In genomic region chr16:49439050-49439449, GRCh38 we compare ENCODE assay signal across 17 cellular contexts.
DNase-seq lines count a peak whose midpoint lies in the region; ATAC-seq, FAIRE-seq and TF ChIP-seq lines count a peak whose summit lies in the region.
"Had no signal": no experiment of that assay in that cellular context is flagged by ENCODE, and none has a peak within 500 bp of the region (broad histone marks: within the 10 kb centered on the region; RNA-seq: fewer than 3 reads in every experiment).

No MANE protein-coding gene starts in this region.

- no peak overlapping the region for H4K91ac ChIP-seq in neuronal stem cell (ENCODE audit: low read depth, low read length, poor library complexity)

- peak overlapping the region; percentile 92 for H3K27ac Mint-ChIP-seq in endothelial cell (ENCODE audit: unreplicated experiment)
- H3K27ac Mint-ChIP-seq: GM23338, H9 had no signal

- no peak overlapping the region for H3K14ac ChIP-seq in neuronal stem cell (ENCODE audit: low read length)

- no peak overlapping the region for H3K4me2 ChIP-seq in HepG2 (ENCODE audit: low read depth, low read length)
- H3K4me2 ChIP-seq in neuronal stem cell (ENCODE audit: insufficient read depth, low read length, poor library complexity, severe bottlenecking): no peak overlapping the region
- H3K4me2 ChIP-seq: GM23338 had no signal

- no peak overlapping the region for H3K23ac ChIP-seq in neuronal stem cell (ENCODE audit: low read depth, low read length, poor library complexity)

- H3K4ac ChIP-seq in neuronal stem cell (ENCODE audit: low read length): no peak overlapping the region

- in situ Hi-C loops in HepG2 (cut with HindIII; ENCODE audit: extremely low pct_ligation_motif_present, low pct_unique_long_range_greater_than_20kb): no loop called here

- H3K27ac ChIP-seq in liver (ENCODE audit: low read depth in 1 of 2, low read length in 2 of 2) (no peak overlapping the region), HepG2 (ENCODE audit: extremely low read length, insufficient read depth, low read length) (no peak overlapping the region), neuronal stem cell (replicated peaks; ENCODE audit: low read length) (peak overlapping the region; percentile 9), Peyer's patch (no peak overlapping the region)
- H3K27ac ChIP-seq: C4-2B had no signal

- POLR2A ChIA-PET in HepG2 (lab: Yijun Ruan, JAX): no interaction called here

- no peak overlapping the region for H3K18ac ChIP-seq in neuronal stem cell (ENCODE audit: low read length)

- H2AK5ac ChIP-seq in neuronal stem cell (ENCODE audit: low read depth, low read length): no peak overlapping the region

- no peak overlapping the region for H3K4me3 Mint-ChIP-seq in endothelial cell (ENCODE audit: unreplicated experiment)
- H3K4me3 Mint-ChIP-seq: CD4-positive, alpha-beta memory T cell; GM23338; H9 had no signal

- TF ChIP-seq CTCF in liver (IDR thresholded peaks at IDR 0.05; ENCODE audit: low read depth, low read length, missing input control): no peak
- TF ChIP-seq CTCF in HepG2 (CRISPR knock-in tag; IDR thresholded peaks at IDR 0.05): no peak
- TF ChIP-seq CTCF in endothelial cell (IDR thresholded peaks at IDR 0.05; ENCODE audit: unreplicated experiment): no peak
- TF ChIP-seq CTCF in Peyer's patch (IDR thresholded peaks at IDR 0.05): no peak

- no peak for TF ChIP-seq POLR2A in HepG2 (IDR thresholded peaks at IDR 0.05; ENCODE audit: insufficient read depth in 1 of 2, low read depth in 2 of 2, low read length in 2 of 2)
- no peak for TF ChIP-seq POLR2A in Peyer's patch (IDR thresholded peaks at IDR 0.05)

- H2BK15ac ChIP-seq in neuronal stem cell (ENCODE audit: low read length): no peak overlapping the region

- H3K9me3 ChIP-seq in liver (ENCODE audit: control insufficient read depth in 4 of 4, low read length in 3 of 4): no peaks in the 10 kb centered on the region
- no peaks in the 10 kb centered on the region for H3K9me3 ChIP-seq in HepG2 (ENCODE audit: low read length)
- H3K9me3 ChIP-seq in neuronal stem cell (replicated peaks in 1 of 2; ENCODE audit: control insufficient read depth in 2 of 2, insufficient read depth in 1 of 2, low read depth in 1 of 2, low read length in 2 of 2): peaks cover 0 to 2% of the 10 kb centered on the region in 2 donors
- H3K9me3 ChIP-seq in Peyer's patch: no peaks in the 10 kb centered on the region

- CTCF ChIA-PET in HepG2 (lab: Yijun Ruan, JAX; ENCODE audit: low intra/inter-chr PET ratio, low total read pairs): no interaction called here

- no peak overlapping the region for H2BK120ac ChIP-seq in neuronal stem cell (ENCODE audit: low read depth, low read length)

- H2AFZ ChIP-seq in HepG2 (ENCODE audit: low read length) (no peak overlapping the region), neuronal stem cell (ENCODE audit: low read length) (no peak overlapping the region)
- H2AFZ ChIP-seq: GM23338 had no signal

- H3K36me3 ChIP-seq in liver (ENCODE audit: control insufficient read depth in 4 of 4, insufficient read depth in 3 of 4, low read depth in 1 of 4, low read length in 3 of 4): no peaks in the 10 kb centered on the region
- H3K36me3 ChIP-seq in HepG2 (replicated peaks in 1 of 2; ENCODE audit: control insufficient read depth in 1 of 2, insufficient read depth in 2 of 2, low read length in 2 of 2): no peaks in the 10 kb centered on the region
- no peaks in the 10 kb centered on the region for H3K36me3 ChIP-seq in neuronal stem cell (replicated peaks in 1 of 2; ENCODE audit: control insufficient read depth in 2 of 2, insufficient read depth in 2 of 2, low read length in 2 of 2)
- H3K36me3 ChIP-seq in Peyer's patch: no peaks in the 10 kb centered on the region

- H4K8ac ChIP-seq in neuronal stem cell (ENCODE audit: low read depth, low read length): no peak overlapping the region

- H3K9me3 Mint-ChIP-seq in endothelial cell (ENCODE audit: unreplicated experiment): no peaks in the 10 kb centered on the region
- H3K9me3 Mint-ChIP-seq: CD4-positive, alpha-beta memory T cell; GM23338; H9 had no signal

- DNase-seq in HepG2 (ENCODE audit: low spot score): no peak
- peak; percentile 23 for DNase-seq in endothelial cell (ENCODE audit: low spot score)
- peak; percentile 39 for DNase-seq in neuronal stem cell (ENCODE audit: low spot score)
- DNase-seq in DMS79 (lab: John Stamatoyannopoulos, UW): no peak
- no peak for DNase-seq in Peyer's patch
- no peak for DNase-seq in SK-N-DZ (ENCODE audit: low spot score)
- DNase-seq: ACHN; CD4-positive, alpha-beta memory T cell; DMS79 treated with DMSO at 0.1 percent for 48 hours; EL; H9; IMR-90 had no signal

- no peaks in the 10 kb centered on the region for H3K36me3 Mint-ChIP-seq in endothelial cell (ENCODE audit: low read depth, unreplicated experiment)
- H3K36me3 Mint-ChIP-seq: CD4-positive, alpha-beta memory T cell had no signal

- no peak for TF ChIP-seq EP300 in HepG2 (IDR thresholded peaks at IDR 0.05; ENCODE audit: low read depth in 2 of 2, low read length in 2 of 2)
- TF ChIP-seq EP300 in HepG2 (CRISPR knock-in tag; IDR thresholded peaks at IDR 0.05; ENCODE audit: borderline replicate concordance): no peak

- ATAC-seq in HepG2: no peak
- ATAC-seq: GM23338 had no signal

- H2BK12ac ChIP-seq in neuronal stem cell (ENCODE audit: low read length): no peak overlapping the region

- no peak overlapping the region for H2BK5ac ChIP-seq in neuronal stem cell (ENCODE audit: low read length)

- H3K4me1 ChIP-seq in liver (ENCODE audit: control insufficient read depth in 4 of 4, insufficient read depth in 4 of 4, low read length in 3 of 4) (peaks cover 0 to 2% (median 0%) of the 10 kb centered on the region in 4 donors), HepG2 (ENCODE audit: insufficient read depth, low read length) (no peaks in the 10 kb centered on the region), neuronal stem cell (ENCODE audit: control insufficient read depth in 2 of 2, insufficient read depth in 1 of 2, low read depth in 1 of 2, low read length in 2 of 2) (peaks cover 16 to 37% of the 10 kb centered on the region in 2 donors), Peyer's patch (no peaks in the 10 kb centered on the region)

- H4K20me1 ChIP-seq in HepG2 (ENCODE audit: insufficient read depth, low read length): no peaks in the 10 kb centered on the region

- intact Hi-C loops in HepG2 (cut with micrococcal nuclease; ENCODE audit: unreplicated experiment): no loop called here

- no peaks in the 10 kb centered on the region for H3K79me1 ChIP-seq in neuronal stem cell (ENCODE audit: low read depth, low read length)

- H3K79me2 ChIP-seq in HepG2 (ENCODE audit: insufficient read depth, low read length): no peaks in the 10 kb centered on the region

- H3K4me1 Mint-ChIP-seq in endothelial cell (ENCODE audit: unreplicated experiment): peaks cover 75% of the 10 kb centered on the region

- peaks cover 15% of the 10 kb centered on the region for H3K27me3 Mint-ChIP-seq in endothelial cell (ENCODE audit: unreplicated experiment)
- H3K27me3 Mint-ChIP-seq: CD4-positive, alpha-beta memory T cell had no signal

- H3K27me3 ChIP-seq in liver (ENCODE audit: control insufficient read depth in 4 of 4, insufficient read depth in 4 of 4, low read length in 3 of 4) (no peaks in the 10 kb centered on the region), HepG2 (ENCODE audit: control insufficient read depth in 1 of 2, insufficient read depth in 2 of 2, low read length in 2 of 2) (peaks cover 0 to 26% of the 10 kb centered on the region in 2 experiments; a peak in 3 of 5 replicates), neuronal stem cell (ENCODE audit: control insufficient read depth in 3 of 3, insufficient read depth in 3 of 3, low read depth in 1 of 3, low read length in 3 of 3) (peaks cover 0 to 34% (median 2%) of the 10 kb centered on the region in 3 experiments), Peyer's patch (no peaks in the 10 kb centered on the region)

- TF ChIP-seq RAD21 in liver (IDR thresholded peaks at IDR 0.05): no peak
- TF ChIP-seq RAD21 in HepG2 (CRISPR knock-in tag; IDR thresholded peaks at IDR 0.05): no peak

- BruUV-seq in HepG2 (replicated peaks; lab: Mats Ljungman, UMichigan): no TSS peak

- H3K9ac ChIP-seq in liver (ENCODE audit: low read depth in 1 of 2, low read length in 2 of 2) (no peak overlapping the region), HepG2 (ENCODE audit: insufficient read depth, low read depth, low read length) (no peak overlapping the region), neuronal stem cell (ENCODE audit: low read depth, low read length, poor library complexity) (no peak overlapping the region)

- FAIRE-seq in HepG2 (lab: Jason Lieb, UNC): no peak
- FAIRE-seq: G401.6, GM12891 had no signal

- H3K4me3 ChIP-seq in liver (ENCODE audit: low read depth in 1 of 3, low read length in 3 of 3) (no peak overlapping the region), HepG2 (replicated peaks in 1 of 3; ENCODE audit: insufficient read depth in 1 of 3, low read depth in 2 of 3, low read length in 3 of 3) (no peak overlapping the region), neuronal stem cell (ENCODE audit: low read length in 2 of 2) (no peak overlapping the region), Peyer's patch (no peak overlapping the region)
- H3K4me3 ChIP-seq: GM23338 had no signal

- WGBS in liver: 83% methylated on average over 7 of the region's 7 CpGs
- 47% methylated on average over 5 of the region's 7 CpGs for WGBS in HepG2 (ENCODE audit: low lambda C conversion rate)
- WGBS in neuronal stem cell (ENCODE audit: extremely low coverage in 2 of 2, insufficient read length in 2 of 2, insufficient replicate concordance in 1 of 2), 2 donors: no CpG with 5 or more reads among the region's 7 CpGs

TF ChIP-seq in liver, 16 proteins besides CTCF, POLR2A, EP300 and RAD21:
- TF ChIP-seq HNF4G (IDR thresholded peaks at IDR 0.05): no peak
- TF ChIP-seq RXRA (IDR thresholded peaks at IDR 0.05): no peak
- peak; percentile 94 for TF ChIP-seq NR2F2 (IDR thresholded peaks at IDR 0.05)
- no peak for TF ChIP-seq YY1 (IDR thresholded peaks at IDR 0.05)
- no peak for TF ChIP-seq MAX (IDR thresholded peaks at IDR 0.05)
- TF ChIP-seq FOXA1 (IDR thresholded peaks at IDR 0.05): no peak

TF ChIP-seq in HepG2, 621 proteins besides CTCF, POLR2A, EP300 and RAD21 (continues in another document):
- no peak for TF ChIP-seq HDAC1 (CRISPR knock-in tag; IDR thresholded peaks at IDR 0.05)
- TF ChIP-seq ZNF263 (CRISPR knock-in tag; IDR thresholded peaks at IDR 0.05): no peak

Comparison
In these comparisons a context has a peak if more than half of its experiments do, and no peak if none do; other contexts are left out.
1. DNase-seq: peak in endothelial cell (single experiment) and neuronal stem cell (single experiment); none in HepG2 (single experiment), DMS79 (single experiment), Peyer's patch (0 of 3) and SK-N-DZ (single experiment).